Comparison of ENCODE assay signal across 22 cellular contexts in genomic region chr5:131579917-131580671, GRCh38.
"Had no signal": no experiment of that assay in that cellular context is flagged by ENCODE, and none has a peak within 500 bp of the region (broad histone marks: within the 10 kb centered on the region; RNA-seq: fewer than 3 reads in every experiment).

No MANE protein-coding gene starts in this region.

- ATAC-seq: Panc1, PC-3 had no signal

- H3K9ac ChIP-seq: KMS-11, SK-N-SH had no signal

- H3K9me2 ChIP-seq: SK-N-SH had no signal

- H3K27ac ChIP-seq: KMS-11, RWPE1 had no signal

- H3K4me2 ChIP-seq: KMS-11, SK-N-SH had no signal

- DNase-seq: IMR-90, Kasumi-1, MM.1S, NCI-H1092 treated with DMSO at 0.1 percent for 48 hours, NCI-H1436, NCI-H187, NCI-H2029, NCI-H2081 treated with DMSO at 0.1 percent for 48 hours, NCI-H2171, NCI-H226, NCI-H446, NCI-H510A, NCI-H524 treated with DMSO at 0.1 percent for 48 hours, NCI-H69, NCI-H774, PC-3, SHP77, SK-N-SH, SW 1271 had no signal

- H3K9me3 ChIP-seq: SK-N-SH had no signal
